8 cellular contexts compared by ENCODE assay signal in genomic region chr3:182794455-182794773, GRCh38. TPM values are rescaled to one million over a fixed set of nuclear protein-coding genes. Genes with fewer than 3 reads are reported as not detected.
A peak's percentile ranks its signal among the peaks of the same experiment; 100 is the strongest.
DNase-seq lines count a peak whose midpoint lies in the region; ATAC-seq, FAIRE-seq and TF ChIP-seq lines count a peak whose summit lies in the region.

No MANE protein-coding gene starts in this region.

- in situ Hi-C loops in G401 (cut with HindIII; ENCODE audit: low sequenced_read_pairs), result no loop called here

- no peaks in the 10 kb centered on the region for H3K36me3 ChIP-seq in pancreas

- DNase-seq in G401 (ENCODE audit: low spot score) (peak; percentile 15), OCI-M1 (lab: John Stamatoyannopoulos, UW) (peak; percentile 68), epithelial cell of prostate (ENCODE audit: low read depth, low spot score) (no peak), pancreas (peak in 1 of 6 donors; percentile 21), SKM-1 treated with dmso at 0.1 percent for 144 hours (lab: John Stamatoyannopoulos, UW; ENCODE audit: unreplicated experiment) (no peak), NCI-H82 (lab: John Stamatoyannopoulos, UW) (no peak), AG08396 (ENCODE audit: low spot score) (no peak)

- ATAC-seq in pancreas, result peak in 2 of 4 donors; percentile 10 to 17
- ATAC-seq in GM21737 (IDR thresholded peaks at IDR 0.05; ENCODE audit: unreplicated experiment), result no peak

- peak overlapping the region; percentile 73 to 95 (median 88) for H3K4me3 ChIP-seq in pancreas

- no peak for FAIRE-seq in pancreas (lab: Jason Lieb, UNC)

- WGBS in pancreas, 2 donors, result 0 to 2% methylated on average over 6 of the region's 6 CpGs

- peaks cover 8 to 21% (median 12%) of the 10 kb centered on the region in 3 donors for H3K4me1 ChIP-seq in pancreas

- no peaks in the 10 kb centered on the region for H3K27me3 ChIP-seq in pancreas

- H3K27ac ChIP-seq in epithelial cell of prostate (peak overlapping the region; percentile 80), pancreas (peak overlapping the region; percentile 80 to 98 (median 94))

- intact Hi-C loops in pancreas (cut with DNase I), result no loop called here

- no peaks in the 10 kb centered on the region for H3K9me3 ChIP-seq in pancreas

- TF ChIP-seq CTCF in pancreas (IDR thresholded peaks at IDR 0.05), result no peak

RNA-seq across cellular contexts. Expression of gene ATP11B, which starts 1.1 kb away (rescaled TPM):
- total RNA-seq in G401 (2014; rRNA removed; shearing (Covaris generic)), result 29.8 and 48.5 TPM in 2 replicates
- total RNA-seq in pancreas, result 10 to 100 TPM; 24.2 to 50.2 (median 30.7) TPM
- polyA plus RNA-seq in pancreas, result 1 to 10 TPM; 3.2 to 7.8 TPM

Comparison
In these comparisons a context has a peak if more than half of its experiments do, and no peak if none do; other contexts are left out.
1. DNase-seq: peak in G401 (single experiment) and OCI-M1 (single experiment); none in epithelial cell of prostate (single experiment), SKM-1 treated with dmso at 0.1 percent for 144 hours (single experiment), NCI-H82 (single experiment) and AG08396 (single experiment).